In genomic region chr5:36389245-36389644, GRCh38 we compare ENCODE assay signal across 17 cellular contexts.
DNase-seq lines count a peak whose midpoint lies in the region; ATAC-seq, FAIRE-seq and TF ChIP-seq lines count a peak whose summit lies in the region.
"Had no signal": no experiment of that assay in that cellular context is flagged by ENCODE, and none has a peak within 500 bp of the region (broad histone marks: within the 10 kb centered on the region; RNA-seq: fewer than 3 reads in every experiment).

No MANE protein-coding gene starts in this region.

- TF ChIP-seq EP300 in H1 (IDR thresholded peaks at IDR 0.05; ENCODE audit: borderline replicate concordance in 1 of 2, low read depth in 2 of 2, low read length in 2 of 2) (no peak), gastroesophageal sphincter (IDR thresholded peaks at IDR 0.05) (no peak)

- H3K4me1 Mint-ChIP-seq in T-helper 2 cell treated with Interferon-gamma antibody and Interleukin-4, amounts not matched to agents 5 μg/mL and 100 μg/mL, for 36 hours (ENCODE audit: low read depth), result peaks cover 3% of the 10 kb centered on the region

- no peak overlapping the region for H4K91ac ChIP-seq in H1 (replicated peaks; ENCODE audit: insufficient read length, low read length)

- FAIRE-seq in H1 (lab: Jason Lieb, UNC), result no peak
- FAIRE-seq: GM18507 had no signal

- CTCF ChIA-PET in H1 (lab: Charles Lee; ENCODE audit: partially characterized antibody), result interaction anchor here (0.7 to 2.5 kb wide), 12 partner anchors 10 to 327 kb away, joined by 3 to 7 read pairs (median 3); partner anchors contain the start of gene NADK2

- no peaks in the 10 kb centered on the region for H3K23me2 ChIP-seq in H1 (ENCODE audit: low read depth, low read length)

- peaks cover 79 to 94% (median 89%) of the 10 kb centered on the region in 10 experiments for H3K4me1 ChIP-seq in BLaER1 treated with 17β-estradiol and CSF1 and Interleukin-3, amounts not matched to agents 10 nM and 100 nM
- H3K4me1 ChIP-seq in H1 (replicated peaks in 1 of 4; ENCODE audit: control insufficient read depth in 3 of 4, insufficient read depth in 4 of 4, low read length in 3 of 4) (no peaks in the 10 kb centered on the region), mesendoderm (ENCODE audit: control insufficient read depth, low read depth, low read length) (no peaks in the 10 kb centered on the region), gastroesophageal sphincter (peaks cover 0 to 28% (median 3%) of the 10 kb centered on the region in 3 donors)
- H3K4me1 ChIP-seq: SJCRH30 had no signal

- H2BK5ac ChIP-seq in H1 (ENCODE audit: low read depth, low read length) (no peak overlapping the region), mesendoderm (ENCODE audit: low read length) (no peak overlapping the region)

- H3K4me2 ChIP-seq in BLaER1 treated with 17β-estradiol and CSF1 and Interleukin-3, amounts not matched to agents 10 nM and 100 nM, result peak overlapping the region; percentile 73 to 92 (median 87)
- H3K4me2 ChIP-seq in H1 (ENCODE audit: insufficient read depth in 1 of 2, low read depth in 2 of 2, low read length in 2 of 2) (no peak overlapping the region), mesendoderm (ENCODE audit: low read length) (no peak overlapping the region)

- TF ChIP-seq RAD21 in H1 (IDR thresholded peaks at IDR 0.05 in 1 of 2, conservative IDR thresholded peaks at IDR 0.05 in 1 of 2; ENCODE audit: low read depth in 2 of 2, low read length in 2 of 2), result no peak

- H3K9me3 Mint-ChIP-seq in T-helper 2 cell treated with Interferon-gamma antibody and Interleukin-4, amounts not matched to agents 5 μg/mL and 100 μg/mL, for 36 hours, result no peaks in the 10 kb centered on the region
- H3K9me3 Mint-ChIP-seq: brain, naive B cell had no signal

- peak overlapping the region; percentile 2 to 100 (median 56); a peak in 20 of 22 replicates for H3K27ac ChIP-seq in BLaER1 treated with 17β-estradiol and CSF1 and Interleukin-3, amounts not matched to agents 10 nM and 100 nM
- H3K27ac ChIP-seq in H1 (ENCODE audit: low read depth, low read length), result no peak overlapping the region
- no peak overlapping the region for H3K27ac ChIP-seq in mesendoderm (ENCODE audit: low read depth, low read length)
- no peak overlapping the region for H3K27ac ChIP-seq in gastroesophageal sphincter
- H3K27ac ChIP-seq: SJCRH30 had no signal

- no peak for ATAC-seq in gastroesophageal sphincter

- POLR2A ChIA-PET in H1 (lab: Charles Lee; ENCODE audit: partially characterized antibody), result no interaction called here

- no peak overlapping the region for H3K4me3 Mint-ChIP-seq in T-helper 2 cell treated with Interferon-gamma antibody and Interleukin-4, amounts not matched to agents 5 μg/mL and 100 μg/mL, for 36 hours
- H3K4me3 Mint-ChIP-seq: brain, naive B cell had no signal

- H3K14ac ChIP-seq in H1 (ENCODE audit: insufficient read length), result no peak overlapping the region

- peak overlapping the region in 3 of 11 experiments; percentile 7 to 43 (median 11); a peak in 5 of 22 replicates for H3K9ac ChIP-seq in BLaER1 treated with 17β-estradiol and CSF1 and Interleukin-3, amounts not matched to agents 10 nM and 100 nM
- H3K9ac ChIP-seq in H1 (replicated peaks in 1 of 4; ENCODE audit: extremely low read depth in 1 of 4, low read depth in 3 of 4, low read length in 3 of 4), result no peak overlapping the region
- no peak overlapping the region for H3K9ac ChIP-seq in mesendoderm (ENCODE audit: low read length)

- H3K79me1 ChIP-seq in H1 (ENCODE audit: low read depth, low read length) (no peaks in the 10 kb centered on the region), mesendoderm (ENCODE audit: low read length) (no peaks in the 10 kb centered on the region)

- H3K18ac ChIP-seq in H1 (ENCODE audit: extremely low read depth, low read length) (no peak overlapping the region), mesendoderm (ENCODE audit: low read length) (no peak overlapping the region)

- H2BK120ac ChIP-seq in H1 (replicated peaks; ENCODE audit: low read depth, low read length) (no peak overlapping the region), mesendoderm (ENCODE audit: low read depth, low read length) (no peak overlapping the region)

- H4K5ac ChIP-seq in H1 (ENCODE audit: insufficient read length, low read depth, low read length) (no peak overlapping the region), mesendoderm (ENCODE audit: low read length) (no peak overlapping the region)

- no peaks in the 10 kb centered on the region for H3K79me2 ChIP-seq in H1 (ENCODE audit: control insufficient read depth in 1 of 2, insufficient read depth in 2 of 2, low read length in 2 of 2)
- no peaks in the 10 kb centered on the region for H3K79me2 ChIP-seq in mesendoderm (ENCODE audit: control insufficient read depth, insufficient read depth, low read length)

- no peak overlapping the region for H2BK20ac ChIP-seq in H1 (ENCODE audit: low read length)

- H3K56ac ChIP-seq in H1 (replicated peaks; ENCODE audit: insufficient read length, low read depth, low read length) (no peak overlapping the region), mesendoderm (ENCODE audit: low read length) (no peak overlapping the region)

- no peak overlapping the region for H3K4me3 ChIP-seq in BLaER1 treated with 17β-estradiol and CSF1 and Interleukin-3, amounts not matched to agents 10 nM and 100 nM
- H3K4me3 ChIP-seq in H1 (ENCODE audit: extremely low read depth in 1 of 4, insufficient read depth in 2 of 4, low read depth in 3 of 4, low read length in 4 of 4) (no peak overlapping the region), mesendoderm (ENCODE audit: low read length) (no peak overlapping the region), gastroesophageal sphincter (no peak overlapping the region)
- H3K4me3 ChIP-seq: MG63, SJCRH30 had no signal

- peaks cover 2% of the 10 kb centered on the region for H3K27me3 Mint-ChIP-seq in T-helper 2 cell treated with Interferon-gamma antibody and Interleukin-4, amounts not matched to agents 5 μg/mL and 100 μg/mL, for 36 hours (ENCODE audit: low read depth)
- H3K27me3 Mint-ChIP-seq: brain had no signal

- DNase-seq in NCI-H460 (ENCODE audit: extremely low read depth, low read depth) (peak; percentile 29), H1 (ENCODE audit: low read depth in 1 of 2, low spot score in 2 of 2) (no peak), mesendoderm (peak; percentile 45), occipital lobe (lab: John Stamatoyannopoulos, UW) (no peak), ACHN (no peak)
- DNase-seq in T-helper 2 cell treated with Interferon-gamma antibody and Interleukin-4, amounts not matched to agents 5 μg/mL and 100 μg/mL, for 36 hours (ENCODE audit: low spot score), result no peak
- DNase-seq: activated T-cell treated with anti-CD3 and anti-CD28 coated beads, Interleukin-2, amount 50 U/mL, for 48 hours; DMS79 treated with DMSO at 0.1 percent for 48 hours; MG63; naive B cell; NCI-H446 treated with DMSO at 0.1 percent for 48 hours; SJCRH30; trophoblast cell had no signal

- H3K27ac Mint-ChIP-seq in T-helper 2 cell treated with Interferon-gamma antibody and Interleukin-4, amounts not matched to agents 5 μg/mL and 100 μg/mL, for 36 hours, result no peak overlapping the region
- H3K27ac Mint-ChIP-seq: brain, naive B cell had no signal

- H4K8ac ChIP-seq in H1 (ENCODE audit: extremely low read depth, insufficient read depth, low read length) (no peak overlapping the region), mesendoderm (ENCODE audit: low read depth, low read length) (no peak overlapping the region)

- H2AFZ ChIP-seq in H1 (ENCODE audit: low read length), result no peak overlapping the region

- H4K20me1 ChIP-seq in BLaER1 treated with 17β-estradiol and CSF1 and Interleukin-3, amounts not matched to agents 10 nM and 100 nM, result no peaks in the 10 kb centered on the region
- no peaks in the 10 kb centered on the region for H4K20me1 ChIP-seq in H1 (replicated peaks in 1 of 2; ENCODE audit: control insufficient read depth in 1 of 2, insufficient read depth in 2 of 2, low read length in 2 of 2)

- H3K23ac ChIP-seq in H1 (ENCODE audit: insufficient read length), result no peak overlapping the region
- no peak overlapping the region for H3K23ac ChIP-seq in mesendoderm (ENCODE audit: low read length)

- H2AK5ac ChIP-seq in H1 (ENCODE audit: low read depth, low read length) (no peak overlapping the region), mesendoderm (ENCODE audit: low read length) (no peak overlapping the region)

- in situ Hi-C loops in ACHN (cut with HindIII; ENCODE audit: low pct_ligation_motif_present, low pct_unique_long_range_greater_than_20kb, low sequenced_read_pairs), result no loop called here

- TF ChIP-seq CTCF in H1 (IDR thresholded peaks at IDR 0.05; ENCODE audit: control extremely low read depth in 1 of 3, insufficient read depth in 1 of 3, low read depth in 1 of 3, low read length in 3 of 3), result no peak
- TF ChIP-seq CTCF in gastroesophageal sphincter (IDR thresholded peaks at IDR 0.05), result no peak

- no peak for TF ChIP-seq POLR2A in H1 (IDR thresholded peaks at IDR 0.05; ENCODE audit: control extremely low read depth in 1 of 2, low read depth in 2 of 2, low read length in 2 of 2)
- TF ChIP-seq POLR2A in gastroesophageal sphincter (IDR thresholded peaks at IDR 0.05), result no peak

- peaks cover 0 to 13% (median 4%) of the 10 kb centered on the region in 11 experiments; a peak in 9 of 22 replicates for H3K9me3 ChIP-seq in BLaER1 treated with 17β-estradiol and CSF1 and Interleukin-3, amounts not matched to agents 10 nM and 100 nM (replicated peaks in 1 of 11)
- no peaks in the 10 kb centered on the region for H3K9me3 ChIP-seq in H1 (ENCODE audit: insufficient read depth in 2 of 2, low read depth in 1 of 2, low read length in 1 of 2)
- no peaks in the 10 kb centered on the region for H3K9me3 ChIP-seq in gastroesophageal sphincter
- H3K9me3 ChIP-seq: MG63, SJCRH30 had no signal

- 79% methylated on average over 4 of the region's 4 CpGs; no CpG with 5 or more reads in 1 of the 2 experiments for WGBS in H1 (ENCODE audit: extremely low coverage in 1 of 2, insufficient coverage in 1 of 2, insufficient read length in 1 of 2, insufficient replicate concordance in 2 of 2, low coverage in 1 of 2, low lambda C conversion rate in 2 of 2, missing lambda C conversion rate in 1 of 2), 2 experiments
- WGBS in mesendoderm (ENCODE audit: extremely low coverage, insufficient coverage, low lambda C conversion rate), result no CpG with 5 or more reads among the region's 4 CpGs
- 40 to 50% methylated on average over 4 of the region's 4 CpGs for WGBS in gastroesophageal sphincter (ENCODE audit: low coverage in 1 of 2), 2 donors

- H2BK15ac ChIP-seq in H1 (ENCODE audit: low read length) (no peak overlapping the region), mesendoderm (replicated peaks; ENCODE audit: low read depth) (no peak overlapping the region)

- H3K27me3 ChIP-seq in BLaER1 treated with 17β-estradiol and CSF1 and Interleukin-3, amounts not matched to agents 10 nM and 100 nM, result no peaks in the 10 kb centered on the region
- H3K27me3 ChIP-seq in H1 (replicated peaks in 1 of 4; ENCODE audit: control insufficient read depth in 3 of 4, extremely low read depth in 1 of 4, insufficient read depth in 3 of 4, low read length in 3 of 4) (no peaks in the 10 kb centered on the region), mesendoderm (ENCODE audit: insufficient read depth, low read length, poor library complexity) (no peaks in the 10 kb centered on the region), gastroesophageal sphincter (no peaks in the 10 kb centered on the region)
- H3K27me3 ChIP-seq: MG63, SJCRH30 had no signal

- H3K36me3 ChIP-seq in BLaER1 treated with 17β-estradiol and CSF1 and Interleukin-3, amounts not matched to agents 10 nM and 100 nM, result no peaks in the 10 kb centered on the region
- H3K36me3 ChIP-seq in H1 (ENCODE audit: control insufficient read depth in 2 of 4, insufficient read depth in 4 of 4, low read length in 3 of 4), result no peaks in the 10 kb centered on the region
- H3K36me3 ChIP-seq in mesendoderm (ENCODE audit: control insufficient read depth, insufficient read depth, low read length), result no peaks in the 10 kb centered on the region
- H3K36me3 ChIP-seq in gastroesophageal sphincter, result no peaks in the 10 kb centered on the region
- H3K36me3 ChIP-seq: MG63, SJCRH30 had no signal

- H3K4ac ChIP-seq in H1 (replicated peaks; ENCODE audit: insufficient read length, low read depth, low read length), result no peak overlapping the region
- no peak overlapping the region for H3K4ac ChIP-seq in mesendoderm (ENCODE audit: low read depth, low read length)

- no peak overlapping the region for H2BK12ac ChIP-seq in H1 (ENCODE audit: low read depth, low read length)

- no peaks in the 10 kb centered on the region for H3K36me3 Mint-ChIP-seq in T-helper 2 cell treated with Interferon-gamma antibody and Interleukin-4, amounts not matched to agents 5 μg/mL and 100 μg/mL, for 36 hours (ENCODE audit: low read depth)
- H3K36me3 Mint-ChIP-seq: brain, naive B cell had no signal

Comparison
In these comparisons a context has a peak if more than half of its experiments do, and no peak if none do; other contexts are left out.
1. H3K27ac ChIP-seq: peak in BLaER1 treated with 17β-estradiol and CSF1 and Interleukin-3, amounts not matched to agents 10 nM and 100 nM (11 of 11); none in H1 (single experiment), mesendoderm (single experiment) and gastroesophageal sphincter (0 of 4).
2. H3K4me2 ChIP-seq: peak in BLaER1 treated with 17β-estradiol and CSF1 and Interleukin-3, amounts not matched to agents 10 nM and 100 nM (11 of 11); none in H1 (0 of 2) and mesendoderm (single experiment).
3. DNase-seq: peak in NCI-H460 (single experiment) and mesendoderm (single experiment); none in H1 (0 of 2), occipital lobe (single experiment), T-helper 2 cell treated with Interferon-gamma antibody and Interleukin-4, amounts not matched to agents 5 μg/mL and 100 μg/mL, for 36 hours (single experiment) and ACHN (single experiment).